Comparison of ENCODE assay signal across 24 cellular contexts in the genomic region with DNA sequence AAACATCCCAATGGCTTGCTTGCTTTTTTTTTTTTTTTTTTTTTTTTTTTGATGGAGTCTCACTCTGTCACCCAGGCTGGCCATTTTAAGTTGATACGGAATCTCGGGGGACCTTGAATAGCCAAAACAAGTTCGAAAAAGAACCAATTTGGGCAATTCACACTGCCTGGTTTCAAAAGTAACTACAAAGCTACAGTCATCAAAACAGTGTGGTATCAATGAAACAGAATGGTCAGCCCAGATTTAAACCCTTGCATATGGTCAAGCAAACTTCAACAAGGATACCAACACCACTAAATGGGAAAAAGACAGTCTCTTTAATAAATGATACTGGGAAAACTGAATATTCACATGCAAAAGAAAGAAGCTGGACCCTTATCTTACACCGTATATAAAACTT.
"Had no signal": no experiment of that assay in that cellular context is flagged by ENCODE, and none has a peak within 500 bp of the region (broad histone marks: within the 10 kb centered on the region; RNA-seq: fewer than 3 reads in every experiment).

No MANE protein-coding gene starts in this region.

- H3K4me2 ChIP-seq: hepatocyte had no signal

- H3K27ac Mint-ChIP-seq: immature natural killer cell; memory B cell; naive thymus-derived CD4-positive, alpha-beta T cell had no signal

- DNase-seq: dermis blood vessel endothelial cell; dorsolateral prefrontal cortex; effector CD4-positive, alpha-beta T cell; effector memory CD4-positive, alpha-beta T cell; erythroblast; esophagus squamous epithelium; foreskin fibroblast; foreskin melanocyte; gastrocnemius medialis; heart left ventricle; hypothalamus; immature natural killer cell; islet precursor cell; left cardiac atrium; left lung; left ventricle myocardium superior; lower lobe of right lung; mesendoderm; midbrain; naive thymus-derived CD4-positive, alpha-beta T cell had no signal

- H3K27me3 Mint-ChIP-seq: memory B cell; naive thymus-derived CD4-positive, alpha-beta T cell had no signal

- H3K9me3 ChIP-seq: esophagus squamous epithelium, gastrocnemius medialis, heart left ventricle, left lung, lower lobe of right lung had no signal

- H3K27me3 ChIP-seq: esophagus squamous epithelium, gastrocnemius medialis, heart left ventricle, hepatocyte, left lung had no signal

- ATAC-seq: esophagus mucosa; gastrocnemius medialis; heart left ventricle; left cardiac atrium; left lung; left ventricle myocardium superior; lower lobe of right lung; naive thymus-derived CD4-positive, alpha-beta T cell had no signal

- H3K4me1 ChIP-seq: esophagus squamous epithelium, gastrocnemius medialis, heart left ventricle, left lung, lower lobe of right lung had no signal

- H2AFZ ChIP-seq: hepatocyte had no signal

- H3K9me3 Mint-ChIP-seq: immature natural killer cell; memory B cell; naive thymus-derived CD4-positive, alpha-beta T cell had no signal

- H3K4me3 ChIP-seq: coronary artery, dorsolateral prefrontal cortex, esophagus squamous epithelium, gastrocnemius medialis, heart left ventricle, hepatocyte, left lung, lower lobe of right lung had no signal

- H3K4me1 Mint-ChIP-seq: immature natural killer cell; memory B cell; naive thymus-derived CD4-positive, alpha-beta T cell had no signal

- H3K79me2 ChIP-seq: hepatocyte had no signal

- H3K4me3 Mint-ChIP-seq: immature natural killer cell; memory B cell; naive thymus-derived CD4-positive, alpha-beta T cell had no signal

- H3K36me3 ChIP-seq: gastrocnemius medialis had no signal

- H3K27ac ChIP-seq: coronary artery, dorsolateral prefrontal cortex, esophagus squamous epithelium, gastrocnemius medialis, heart left ventricle, hepatocyte, left lung, lower lobe of right lung had no signal
